ENCODE assay signal across 18 cellular contexts in the genomic region with DNA sequence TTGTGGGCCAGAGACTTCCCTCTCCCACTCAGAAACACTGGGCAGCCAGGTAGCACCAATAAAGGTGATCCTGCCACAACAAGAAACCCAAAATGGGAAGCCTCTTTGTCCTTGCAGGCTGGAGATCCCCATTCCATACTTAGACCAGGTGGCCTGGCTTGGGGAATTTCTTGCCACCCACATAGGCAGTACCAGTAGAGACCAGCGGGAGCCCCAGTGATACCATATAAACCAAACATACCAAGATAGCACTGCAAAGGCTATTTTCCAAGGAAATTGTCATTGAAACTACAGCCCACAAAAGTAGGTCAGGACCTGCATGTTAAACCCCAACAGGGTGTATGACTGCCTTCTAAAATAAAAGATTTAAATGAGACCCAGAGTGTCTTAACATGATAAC.
A peak's percentile ranks its signal among the peaks of the same experiment; 100 is the strongest.
DNase-seq lines count a peak whose midpoint lies in the region; ATAC-seq and TF ChIP-seq lines count a peak whose summit lies in the region.
"Had no signal": no experiment of that assay in that cellular context is flagged by ENCODE, and none has a peak within 500 bp of the region (broad histone marks: within the 10 kb centered on the region; RNA-seq: fewer than 3 reads in every experiment).

No MANE protein-coding gene starts in this region.

- H3K4me3 ChIP-seq in GM12864 (ENCODE audit: low read depth, low read length) (no peak overlapping the region), cardiac fibroblast (replicated peaks in 1 of 2; ENCODE audit: low read depth in 2 of 2, low read length in 2 of 2) (no peak overlapping the region), stomach (no peak overlapping the region)
- H3K4me3 ChIP-seq: heart left ventricle, tibial nerve had no signal

- ATAC-seq in HG03108 (IDR thresholded peaks at IDR 0.05; ENCODE audit: unreplicated experiment), result no peak
- ATAC-seq: activated naive CD8-positive, alpha-beta T cell treated with anti-CD3 and anti-CD28 coated beads, Interleukin-2, amount 50 U/mL, for 24 hours; heart left ventricle had no signal

- H3K9me3 ChIP-seq in stomach, result no peaks in the 10 kb centered on the region
- H3K9me3 ChIP-seq: heart left ventricle, tibial nerve had no signal

- TF ChIP-seq EP300 in Ishikawa (IDR thresholded peaks at IDR 0.05; ENCODE audit: borderline replicate concordance) (no peak), stomach (IDR thresholded peaks at IDR 0.05) (no peak)

- DNase-seq in GM12864 (ENCODE audit: low read depth) (no peak), cardiac fibroblast (ENCODE audit: low read depth in 2 of 2) (no peak), myocyte (ENCODE audit: low read depth) (peak; percentile 36), amniotic stem cell (lab: John Stamatoyannopoulos, UW) (no peak), NCI-H82 treated with DMSO at 0.1 percent for 48 hours (lab: John Stamatoyannopoulos, UW; ENCODE audit: unreplicated experiment) (no peak), stomach (no peak)
- DNase-seq: activated CD8-positive, alpha-beta memory T cell treated with anti-CD3 and anti-CD28 coated beads, Interleukin-2, amount 50 U/mL, for 4 hours; activated naive CD8-positive, alpha-beta T cell treated with anti-CD3 and anti-CD28 coated beads, Interleukin-2, amount 50 U/mL, for 24 hours; COR-L47; effector CD4-positive, alpha-beta T cell; heart left ventricle; NCI-H524; nucleus accumbens; SHP77; stimulated activated CD4-positive, alpha-beta T cell treated with anti-CD3 and anti-CD28 coated beads, Interleukin-15, amount 100 ng/mL, for 24 hours had no signal

- H3K36me3 ChIP-seq in stomach, result peaks cover 8 to 45% (median 35%) of the 10 kb centered on the region in 4 donors

- TF ChIP-seq RAD21 in Ishikawa (IDR thresholded peaks at IDR 0.05; ENCODE audit: low read depth), result peak; percentile 13; the same call in 1 of the 2 replicates

- no peaks in the 10 kb centered on the region for H3K27me3 ChIP-seq in stomach
- H3K27me3 ChIP-seq: heart left ventricle, tibial nerve had no signal

- no peak overlapping the region for H3K27ac ChIP-seq in stomach
- H3K27ac ChIP-seq: heart left ventricle, tibial nerve had no signal

- peaks cover 0 to 14% (median 2%) of the 10 kb centered on the region in 4 donors for H3K4me1 ChIP-seq in stomach

- intact Hi-C loops in stomach (cut with DNase I; ENCODE audit: low total_unique reads), result loop anchor here (10.0 kb wide), 1 partner anchor 208 kb away; a partner anchor contains a TSS

- peak; percentile 30 for TF ChIP-seq CTCF in GM12864 (IDR thresholded peaks at IDR 0.05; ENCODE audit: low read depth, low read length, missing control alignments)
- TF ChIP-seq CTCF in cardiac fibroblast (IDR thresholded peaks at IDR 0.05; ENCODE audit: low read depth, low read length), result peak; percentile 31
- TF ChIP-seq CTCF in stomach (IDR thresholded peaks at IDR 0.05), result no peak

- 78 to 100% (median 92%) methylated on average over 1 of the region's 1 CpG for WGBS in stomach, 5 donors

- TF ChIP-seq POLR2A in stomach (IDR thresholded peaks at IDR 0.05), result no peak

TF ChIP-seq in Ishikawa, 13 proteins besides CTCF, POLR2A, EP300 and RAD21:
- TF ChIP-seq NFIC (IDR thresholded peaks at IDR 0.05), result no peak
- TF ChIP-seq CEBPB (IDR thresholded peaks at IDR 0.05), result no peak
- TF ChIP-seq TEAD4 (IDR thresholded peaks at IDR 0.05), result no peak
- no peak for TF ChIP-seq TCF12 (IDR thresholded peaks at IDR 0.05; ENCODE audit: low read depth)
- TF ChIP-seq, protein P1, sequence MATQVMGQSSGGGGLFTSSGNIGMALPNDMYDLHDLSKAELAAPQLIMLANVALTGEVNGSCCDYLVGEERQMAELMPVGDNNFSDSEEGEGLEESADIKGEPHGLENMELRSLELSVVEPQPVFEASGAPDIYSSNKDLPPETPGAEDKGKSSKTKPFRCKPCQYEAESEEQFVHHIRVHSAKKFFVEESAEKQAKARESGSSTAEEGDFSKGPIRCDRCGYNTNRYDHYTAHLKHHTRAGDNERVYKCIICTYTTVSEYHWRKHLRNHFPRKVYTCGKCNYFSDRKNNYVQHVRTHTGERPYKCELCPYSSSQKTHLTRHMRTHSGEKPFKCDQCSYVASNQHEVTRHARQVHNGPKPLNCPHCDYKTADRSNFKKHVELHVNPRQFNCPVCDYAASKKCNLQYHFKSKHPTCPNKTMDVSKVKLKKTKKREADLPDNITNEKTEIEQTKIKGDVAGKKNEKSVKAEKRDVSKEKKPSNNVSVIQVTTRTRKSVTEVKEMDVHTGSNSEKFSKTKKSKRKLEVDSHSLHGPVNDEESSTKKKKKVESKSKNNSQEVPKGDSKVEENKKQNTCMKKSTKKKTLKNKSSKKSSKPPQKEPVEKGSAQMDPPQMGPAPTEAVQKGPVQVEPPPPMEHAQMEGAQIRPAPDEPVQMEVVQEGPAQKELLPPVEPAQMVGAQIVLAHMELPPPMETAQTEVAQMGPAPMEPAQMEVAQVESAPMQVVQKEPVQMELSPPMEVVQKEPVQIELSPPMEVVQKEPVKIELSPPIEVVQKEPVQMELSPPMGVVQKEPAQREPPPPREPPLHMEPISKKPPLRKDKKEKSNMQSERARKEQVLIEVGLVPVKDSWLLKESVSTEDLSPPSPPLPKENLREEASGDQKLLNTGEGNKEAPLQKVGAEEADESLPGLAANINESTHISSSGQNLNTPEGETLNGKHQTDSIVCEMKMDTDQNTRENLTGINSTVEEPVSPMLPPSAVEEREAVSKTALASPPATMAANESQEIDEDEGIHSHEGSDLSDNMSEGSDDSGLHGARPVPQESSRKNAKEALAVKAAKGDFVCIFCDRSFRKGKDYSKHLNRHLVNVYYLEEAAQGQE (IDR thresholded peaks at IDR 0.05; ENCODE audit: low read depth), result no peak
- TF ChIP-seq ZBTB7A (IDR thresholded peaks at IDR 0.05; ENCODE audit: low read depth), result no peak
- TF ChIP-seq, protein P2, sequence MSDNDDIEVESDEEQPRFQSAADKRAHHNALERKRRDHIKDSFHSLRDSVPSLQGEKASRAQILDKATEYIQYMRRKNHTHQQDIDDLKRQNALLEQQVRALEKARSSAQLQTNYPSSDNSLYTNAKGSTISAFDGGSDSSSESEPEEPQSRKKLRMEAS (IDR thresholded peaks at IDR 0.05), result no peak
- TF ChIP-seq FOXM1 (IDR thresholded peaks at IDR 0.05; ENCODE audit: borderline replicate concordance, low read depth), result no peak
- no peak for TF ChIP-seq CREB1 (IDR thresholded peaks at IDR 0.05; ENCODE audit: low read depth)
- no peak for TF ChIP-seq EGR1 (IDR thresholded peaks at IDR 0.05)
- no peak for TF ChIP-seq TAF1 (IDR thresholded peaks at IDR 0.05; ENCODE audit: low read depth)
- no peak for TF ChIP-seq YY1 (IDR thresholded peaks at IDR 0.05; ENCODE audit: low read depth)
- TF ChIP-seq, protein P3, sequence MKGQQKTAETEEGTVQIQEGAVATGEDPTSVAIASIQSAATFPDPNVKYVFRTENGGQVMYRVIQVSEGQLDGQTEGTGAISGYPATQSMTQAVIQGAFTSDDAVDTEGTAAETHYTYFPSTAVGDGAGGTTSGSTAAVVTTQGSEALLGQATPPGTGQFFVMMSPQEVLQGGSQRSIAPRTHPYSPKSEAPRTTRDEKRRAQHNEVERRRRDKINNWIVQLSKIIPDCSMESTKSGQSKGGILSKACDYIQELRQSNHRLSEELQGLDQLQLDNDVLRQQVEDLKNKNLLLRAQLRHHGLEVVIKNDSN (IDR thresholded peaks at IDR 0.05), result no peak

Comparison
In these comparisons a context has a peak if more than half of its experiments do, and no peak if none do; other contexts are left out.
1. CTCF ChIP-seq: peak in GM12864 (single experiment) and cardiac fibroblast (single experiment); none in stomach (0 of 7).